In the genomic region with DNA sequence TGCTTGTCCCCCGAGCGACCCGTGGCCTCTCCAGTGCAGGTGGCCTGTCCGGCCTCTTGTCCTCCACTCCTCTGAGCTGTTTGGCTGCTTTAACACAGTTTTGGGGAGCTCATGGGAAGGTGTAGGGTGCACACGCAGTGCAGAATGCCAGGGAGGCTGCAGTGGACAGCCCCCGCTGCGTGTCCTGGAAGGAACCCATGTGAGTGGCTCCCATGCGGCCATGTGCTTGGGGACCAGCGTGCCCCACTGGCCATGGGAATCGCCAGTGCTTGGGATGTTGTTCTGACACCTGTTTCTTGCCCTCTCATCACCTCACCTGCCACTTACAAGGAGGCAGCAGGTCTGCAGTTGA, we compare ENCODE assay signal across 21 cellular contexts. TPM values are rescaled to one million over a fixed set of nuclear protein-coding genes. Genes with fewer than 3 reads are reported as not detected.
A peak's percentile ranks its signal among the peaks of the same experiment; 100 is the strongest.
DNase-seq lines count a peak whose midpoint lies in the region; FAIRE-seq and TF ChIP-seq lines count a peak whose summit lies in the region.
"Had no signal": no experiment of that assay in that cellular context is flagged by ENCODE, and none has a peak within 500 bp of the region (broad histone marks: within the 10 kb centered on the region; RNA-seq: fewer than 3 reads in every experiment).

No MANE protein-coding gene starts in this region.

- H3K4me3 ChIP-seq in kidney (ENCODE audit: low read length in 2 of 2): no peak overlapping the region
- no peak overlapping the region for H3K4me3 ChIP-seq in spleen
- H3K4me3 ChIP-seq: GM12878, GM23248, SJCRH30 had no signal

- no peak overlapping the region for H3K9ac ChIP-seq in kidney (ENCODE audit: low read length in 2 of 2)
- H3K9ac ChIP-seq: GM23248, KMS-11 had no signal

- TF ChIP-seq CTCF in C4-2B (conservative IDR thresholded peaks at IDR 0.05): no peak
- TF ChIP-seq CTCF in kidney (IDR thresholded peaks at IDR 0.05; ENCODE audit: borderline replicate concordance, extremely low read depth, insufficient read depth): no peak
- TF ChIP-seq CTCF in spleen (IDR thresholded peaks at IDR 0.05 in 8 of 11, conservative IDR thresholded peaks at IDR 0.05 in 3 of 11): no peak

- no peak for FAIRE-seq in kidney (lab: Jason Lieb, UNC)
- FAIRE-seq: GM12878 had no signal

- H3K36me3 ChIP-seq in kidney (ENCODE audit: control insufficient read depth in 1 of 2, insufficient read depth in 2 of 2, low read length in 2 of 2) (peaks cover 14 to 22% of the 10 kb centered on the region in 2 donors), spleen (peaks cover 0 to 17% (median 2%) of the 10 kb centered on the region in 6 donors)
- H3K36me3 ChIP-seq: BE2C, SJCRH30 had no signal

- H3K4me1 ChIP-seq in kidney (ENCODE audit: control insufficient read depth in 1 of 2, insufficient read depth in 1 of 2, low read depth in 1 of 2, low read length in 2 of 2) (peaks cover 0 to 2% of the 10 kb centered on the region in 2 donors), spleen (peaks cover 0 to 11% (median 3%) of the 10 kb centered on the region in 6 donors)
- H3K4me1 ChIP-seq: BE2C, SJCRH30 had no signal

- no peaks in the 10 kb centered on the region for H3K27me3 ChIP-seq in spleen (replicated peaks in 1 of 7)
- H3K27me3 ChIP-seq: BE2C, SJCRH30 had no signal

- DNase-seq in kidney: peak; percentile 26
- DNase-seq in spleen: peak; percentile 54
- no peak for DNase-seq in activated gamma-delta T cell treated with Interleukin-2 at 50 U/mL for 16 hours
- no peak for DNase-seq in hepatic stellate cell (ENCODE audit: low spot score)
- no peak for DNase-seq in HT-29 (ENCODE audit: low spot score)
- DNase-seq: CD4-positive, CD25-positive, alpha-beta regulatory T cell; DND-41; H9; HFFc6; MV-4-11; NK-92 treated with Interleukin-12 subunit alpha and Interleukin-12 subunit beta, amount 100 ng/mL, for 24 hours had no signal

- intact Hi-C loops in kidney (cut with DNase I) (no loop called here), spleen (cut with DNase I; ENCODE audit: low total_unique reads) (no loop called here)

- TF ChIP-seq POLR2A in spleen (IDR thresholded peaks at IDR 0.05): no peak

- WGBS in spleen, 5 donors: 85 to 93% (median 88%) methylated on average over 8 to 10 of the region's 10 CpGs

- peak overlapping the region; percentile 27 for H3K27ac ChIP-seq in C4-2B
- peak overlapping the region; percentile 64 for H3K27ac ChIP-seq in angular gyrus (ENCODE audit: low read depth, low read length)
- no peak overlapping the region for H3K27ac ChIP-seq in kidney (ENCODE audit: low read depth in 2 of 2, low read length in 2 of 2)
- no peak overlapping the region for H3K27ac ChIP-seq in spleen
- H3K27ac ChIP-seq: GM23248, HL-60, KMS-11, SJCRH30 had no signal

- H3K9me3 ChIP-seq in kidney (ENCODE audit: control insufficient read depth in 1 of 2, low read length in 2 of 2) (no peaks in the 10 kb centered on the region), spleen (no peaks in the 10 kb centered on the region)
- H3K9me3 ChIP-seq: BE2C, SJCRH30 had no signal

RNA-seq across cellular contexts. Expression of a gene that starts 22.6 kb away (rescaled TPM):
- 0.16 TPM for total RNA-seq in kidney
- 0.52 TPM for polyA plus RNA-seq in kidney (ENCODE audit: insufficient read depth, low read depth, low replicate concordance)
- not detected for total RNA-seq in spleen
- polyA plus RNA-seq in spleen: under 1 TPM in 1 of 3 donors, not detected in 2; 0.03 TPM
- total RNA-seq in HT-29 (2014; rRNA removed; shearing (Covaris generic)): not detected in 2 replicates
- total RNA-seq: A673; CD4-positive, CD25-positive, alpha-beta regulatory T cell; GM12878; GM23248; HFFc6; SJCRH30 had no signal
- polyA plus RNA-seq: CD4-positive, CD25-positive, alpha-beta regulatory T cell; GM12878; GM23248 had no signal

RNA-seq across cellular contexts. Expression of a gene that starts 39.6 kb away (rescaled TPM):
- total RNA-seq in kidney (5.1 TPM), spleen (1 to 10 TPM; 1.6 to 6.4 (median 3.0) TPM)
- polyA plus RNA-seq in kidney (ENCODE audit: insufficient read depth, low read depth, low replicate concordance) (6.8 TPM), spleen (1 to 10 TPM; 1.8 to 4.2 (median 2.0) TPM)
- 0.05 TPM in 1 of 2 replicates, not detected in the other for total RNA-seq in HT-29 (2014; rRNA removed; shearing (Covaris generic))
- total RNA-seq: A673; CD4-positive, CD25-positive, alpha-beta regulatory T cell; GM12878; HT1080 had no signal
- polyA plus RNA-seq: GM12878 had no signal

Comparison
In these comparisons a context has a peak if more than half of its experiments do, and no peak if none do; other contexts are left out.
1. H3K27ac ChIP-seq: peak in C4-2B (single experiment) and angular gyrus (single experiment); none in kidney (0 of 2) and spleen (0 of 8).
2. DNase-seq: peak in kidney (single experiment) and spleen (single experiment); none in activated gamma-delta T cell treated with Interleukin-2 at 50 U/mL for 16 hours (single experiment), hepatic stellate cell (single experiment) and HT-29 (single experiment).